1 cellular context compared by ENCODE assay signal in the genomic region with DNA sequence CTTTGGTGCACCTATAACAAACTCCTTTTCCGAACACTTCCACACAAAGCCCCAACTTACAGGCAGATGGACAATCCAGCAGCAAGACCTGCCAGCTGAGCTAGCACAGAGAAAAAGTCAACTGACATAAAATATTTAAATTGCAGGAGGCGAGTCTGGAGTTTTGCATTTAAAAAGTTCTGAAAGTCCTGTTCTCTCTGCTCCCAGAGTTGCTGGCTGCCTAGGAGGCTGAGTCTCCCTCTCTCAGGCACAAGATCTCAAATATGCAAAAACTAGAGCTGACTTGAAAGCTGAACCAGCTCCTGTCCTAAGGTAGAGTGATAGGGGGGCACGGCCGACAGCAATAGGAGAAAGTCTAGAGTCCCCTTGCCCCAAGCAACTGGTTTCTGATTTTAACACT.
TF ChIP-seq lines count a peak whose summit lies in the region.

No MANE protein-coding gene starts in this region.

TF ChIP-seq in WTC11, 78 proteins besides CTCF, POLR2A, EP300 and RAD21 (continued from another document):
- TF ChIP-seq, protein P1, sequence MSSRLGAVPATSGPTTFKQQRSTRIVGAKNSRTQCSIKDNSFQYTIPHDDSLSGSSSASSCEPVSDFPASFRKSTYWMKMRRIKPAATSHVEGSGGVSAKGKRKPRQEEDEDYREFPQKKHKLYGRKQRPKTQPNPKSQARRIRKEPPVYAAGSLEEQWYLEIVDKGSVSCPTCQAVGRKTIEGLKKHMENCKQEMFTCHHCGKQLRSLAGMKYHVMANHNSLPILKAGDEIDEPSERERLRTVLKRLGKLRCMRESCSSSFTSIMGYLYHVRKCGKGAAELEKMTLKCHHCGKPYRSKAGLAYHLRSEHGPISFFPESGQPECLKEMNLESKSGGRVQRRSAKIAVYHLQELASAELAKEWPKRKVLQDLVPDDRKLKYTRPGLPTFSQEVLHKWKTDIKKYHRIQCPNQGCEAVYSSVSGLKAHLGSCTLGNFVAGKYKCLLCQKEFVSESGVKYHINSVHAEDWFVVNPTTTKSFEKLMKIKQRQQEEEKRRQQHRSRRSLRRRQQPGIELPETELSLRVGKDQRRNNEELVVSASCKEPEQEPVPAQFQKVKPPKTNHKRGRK (CRISPR knock-in tag; IDR thresholded peaks at IDR 0.05; ENCODE audit: borderline replicate concordance), result no peak
- TF ChIP-seq, protein P2, sequence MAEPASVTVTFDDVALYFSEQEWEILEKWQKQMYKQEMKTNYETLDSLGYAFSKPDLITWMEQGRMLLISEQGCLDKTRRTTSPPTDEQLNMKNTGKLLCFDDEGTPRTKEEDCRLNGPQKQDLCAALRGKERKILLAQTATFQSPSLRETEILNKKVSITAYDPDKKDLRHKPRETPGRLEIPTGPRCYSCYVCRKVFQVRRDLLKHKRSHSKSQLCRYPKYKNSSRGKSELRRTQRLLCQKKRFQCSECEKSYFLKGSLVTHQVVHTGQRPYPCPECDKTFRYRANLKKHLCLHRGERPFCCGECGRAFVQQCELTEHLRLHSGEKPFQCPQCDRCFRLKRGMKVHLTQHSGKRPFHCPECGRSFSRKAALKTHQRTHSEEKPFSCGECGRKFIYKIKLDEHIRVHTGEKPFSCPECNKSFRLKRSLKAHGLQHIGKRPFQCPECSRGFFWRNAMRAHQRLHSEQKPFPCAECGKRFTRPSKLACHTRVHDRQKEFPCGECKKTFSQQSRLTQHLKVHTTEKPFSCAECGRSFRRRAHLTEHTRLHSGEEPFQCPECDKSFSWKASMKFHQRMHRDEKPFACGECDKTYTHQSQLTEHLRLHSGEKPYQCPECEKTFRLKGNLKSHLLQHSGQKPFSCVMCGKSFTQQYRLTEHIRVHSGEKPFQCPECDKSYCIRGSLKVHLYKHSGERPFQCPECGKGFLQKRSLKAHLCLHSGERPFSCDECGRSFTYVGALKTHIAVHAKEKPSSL (CRISPR knock-in tag; conservative IDR thresholded peaks at IDR 0.05), result no peak
- TF ChIP-seq ETV6 (CRISPR knock-in tag; IDR thresholded peaks at IDR 0.05), result no peak
- TF ChIP-seq, protein P3, sequence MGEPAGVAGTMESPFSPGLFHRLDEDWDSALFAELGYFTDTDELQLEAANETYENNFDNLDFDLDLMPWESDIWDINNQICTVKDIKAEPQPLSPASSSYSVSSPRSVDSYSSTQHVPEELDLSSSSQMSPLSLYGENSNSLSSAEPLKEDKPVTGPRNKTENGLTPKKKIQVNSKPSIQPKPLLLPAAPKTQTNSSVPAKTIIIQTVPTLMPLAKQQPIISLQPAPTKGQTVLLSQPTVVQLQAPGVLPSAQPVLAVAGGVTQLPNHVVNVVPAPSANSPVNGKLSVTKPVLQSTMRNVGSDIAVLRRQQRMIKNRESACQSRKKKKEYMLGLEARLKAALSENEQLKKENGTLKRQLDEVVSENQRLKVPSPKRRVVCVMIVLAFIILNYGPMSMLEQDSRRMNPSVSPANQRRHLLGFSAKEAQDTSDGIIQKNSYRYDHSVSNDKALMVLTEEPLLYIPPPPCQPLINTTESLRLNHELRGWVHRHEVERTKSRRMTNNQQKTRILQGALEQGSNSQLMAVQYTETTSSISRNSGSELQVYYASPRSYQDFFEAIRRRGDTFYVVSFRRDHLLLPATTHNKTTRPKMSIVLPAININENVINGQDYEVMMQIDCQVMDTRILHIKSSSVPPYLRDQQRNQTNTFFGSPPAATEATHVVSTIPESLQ (CRISPR knock-in tag; IDR thresholded peaks at IDR 0.05), result no peak
- TF ChIP-seq, protein P4, sequence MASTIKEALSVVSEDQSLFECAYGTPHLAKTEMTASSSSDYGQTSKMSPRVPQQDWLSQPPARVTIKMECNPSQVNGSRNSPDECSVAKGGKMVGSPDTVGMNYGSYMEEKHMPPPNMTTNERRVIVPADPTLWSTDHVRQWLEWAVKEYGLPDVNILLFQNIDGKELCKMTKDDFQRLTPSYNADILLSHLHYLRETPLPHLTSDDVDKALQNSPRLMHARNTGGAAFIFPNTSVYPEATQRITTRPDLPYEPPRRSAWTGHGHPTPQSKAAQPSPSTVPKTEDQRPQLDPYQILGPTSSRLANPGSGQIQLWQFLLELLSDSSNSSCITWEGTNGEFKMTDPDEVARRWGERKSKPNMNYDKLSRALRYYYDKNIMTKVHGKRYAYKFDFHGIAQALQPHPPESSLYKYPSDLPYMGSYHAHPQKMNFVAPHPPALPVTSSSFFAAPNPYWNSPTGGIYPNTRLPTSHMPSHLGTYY (CRISPR knock-in tag; IDR thresholded peaks at IDR 0.05), result no peak
- TF ChIP-seq ELF4 (CRISPR knock-in tag; IDR thresholded peaks at IDR 0.05; ENCODE audit: low read depth), result no peak
- TF ChIP-seq, protein P5, sequence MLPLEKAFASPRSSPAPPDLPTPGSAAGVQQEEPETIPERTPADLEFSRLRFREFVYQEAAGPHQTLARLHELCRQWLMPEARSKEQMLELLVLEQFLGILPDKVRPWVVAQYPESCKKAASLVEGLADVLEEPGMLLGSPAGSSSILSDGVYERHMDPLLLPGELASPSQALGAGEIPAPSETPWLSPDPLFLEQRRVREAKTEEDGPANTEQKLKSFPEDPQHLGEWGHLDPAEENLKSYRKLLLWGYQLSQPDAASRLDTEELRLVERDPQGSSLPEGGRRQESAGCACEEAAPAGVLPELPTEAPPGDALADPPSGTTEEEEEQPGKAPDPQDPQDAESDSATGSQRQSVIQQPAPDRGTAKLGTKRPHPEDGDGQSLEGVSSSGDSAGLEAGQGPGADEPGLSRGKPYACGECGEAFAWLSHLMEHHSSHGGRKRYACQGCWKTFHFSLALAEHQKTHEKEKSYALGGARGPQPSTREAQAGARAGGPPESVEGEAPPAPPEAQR (CRISPR knock-in tag; IDR thresholded peaks at IDR 0.05), result no peak
- TF ChIP-seq, protein P6, sequence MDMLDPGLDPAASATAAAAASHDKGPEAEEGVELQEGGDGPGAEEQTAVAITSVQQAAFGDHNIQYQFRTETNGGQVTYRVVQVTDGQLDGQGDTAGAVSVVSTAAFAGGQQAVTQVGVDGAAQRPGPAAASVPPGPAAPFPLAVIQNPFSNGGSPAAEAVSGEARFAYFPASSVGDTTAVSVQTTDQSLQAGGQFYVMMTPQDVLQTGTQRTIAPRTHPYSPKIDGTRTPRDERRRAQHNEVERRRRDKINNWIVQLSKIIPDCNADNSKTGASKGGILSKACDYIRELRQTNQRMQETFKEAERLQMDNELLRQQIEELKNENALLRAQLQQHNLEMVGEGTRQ (CRISPR knock-in tag; IDR thresholded peaks at IDR 0.05), result no peak
- TF ChIP-seq, protein P7, sequence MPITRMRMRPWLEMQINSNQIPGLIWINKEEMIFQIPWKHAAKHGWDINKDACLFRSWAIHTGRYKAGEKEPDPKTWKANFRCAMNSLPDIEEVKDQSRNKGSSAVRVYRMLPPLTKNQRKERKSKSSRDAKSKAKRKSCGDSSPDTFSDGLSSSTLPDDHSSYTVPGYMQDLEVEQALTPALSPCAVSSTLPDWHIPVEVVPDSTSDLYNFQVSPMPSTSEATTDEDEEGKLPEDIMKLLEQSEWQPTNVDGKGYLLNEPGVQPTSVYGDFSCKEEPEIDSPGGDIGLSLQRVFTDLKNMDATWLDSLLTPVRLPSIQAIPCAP (CRISPR knock-in tag; IDR thresholded peaks at IDR 0.05), result no peak
- no peak for TF ChIP-seq CREB1 (CRISPR knock-in tag; IDR thresholded peaks at IDR 0.05)
- TF ChIP-seq TEAD4 (CRISPR knock-in tag; IDR thresholded peaks at IDR 0.05), result no peak
